8 cellular contexts compared by ENCODE assay signal in the genomic region with DNA sequence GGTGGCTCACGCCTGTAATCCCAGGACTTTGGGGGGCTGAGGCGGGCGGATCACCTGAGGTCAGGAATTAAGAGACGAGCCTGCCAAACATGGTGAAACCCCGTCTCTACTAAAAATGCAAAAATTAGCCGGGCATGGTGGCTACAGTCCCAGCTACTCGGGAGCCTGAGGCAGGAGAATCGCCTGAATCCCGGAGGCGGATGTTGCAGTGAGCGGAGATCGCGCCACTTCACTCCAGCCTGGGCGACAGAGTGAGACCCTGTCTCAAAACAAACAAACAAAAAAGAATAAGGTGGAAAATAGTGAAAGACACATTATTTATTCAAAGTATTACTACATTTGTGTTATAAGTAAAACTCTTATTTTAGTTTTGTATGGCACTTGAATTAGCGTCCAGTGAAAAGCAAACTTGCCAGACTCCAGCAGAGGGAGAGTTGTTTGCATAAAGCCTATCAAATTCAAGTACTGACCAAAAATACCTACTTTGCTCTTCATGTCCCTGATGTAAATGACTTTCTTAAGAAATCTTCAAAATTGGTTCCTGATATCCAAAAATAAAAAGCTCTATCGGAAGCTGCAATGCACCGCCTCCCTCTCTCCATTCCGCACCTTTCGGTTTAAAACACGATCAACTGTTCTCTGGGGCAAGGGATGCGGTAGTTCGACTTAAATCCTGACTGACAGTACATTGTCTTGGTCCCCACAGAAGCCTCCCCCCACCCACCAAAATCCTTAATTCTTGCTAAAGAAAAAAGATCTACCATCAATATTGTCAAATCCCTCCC. TPM values are rescaled to one million over a fixed set of nuclear protein-coding genes. Genes with fewer than 3 reads are reported as not detected.
DNase-seq lines count a peak whose midpoint lies in the region; ATAC-seq and TF ChIP-seq lines count a peak whose summit lies in the region.

No MANE protein-coding gene starts in this region.

- whole genome bisulfite sequencing in SK-N-SH (ENCODE audit: low lambda C conversion rate), result 58% methylated on average over 22 of the region's 22 CpGs

- H3K27ac Mint-ChIP-seq in activated T-helper 17 cell treated with anti-CD3 and anti-CD28 coated beads, Interleukin-2, amount 50 U/mL, for 72 hours, result peak overlapping the region; percentile 90
- H3K27ac Mint-ChIP-seq in stimulated activated naive B cell treated with anti-CD40 and anti-IgM and Interleukin-4, amounts not matched to agents 10 μg/mL and 1 μg/mL and 100 μg/mL, for 72 hours, result peak overlapping the region; percentile 100

- peaks cover 35% of the 10 kb centered on the region for H3K4me1 Mint-ChIP-seq in activated T-helper 17 cell treated with anti-CD3 and anti-CD28 coated beads, Interleukin-2, amount 50 U/mL, for 72 hours
- H3K4me1 Mint-ChIP-seq in stimulated activated naive B cell treated with anti-CD40 and anti-IgM and Interleukin-4, amounts not matched to agents 10 μg/mL and 1 μg/mL and 100 μg/mL, for 72 hours, result peaks cover 26 to 62% of the 10 kb centered on the region in 2 donors

- ATAC-seq in SK-N-SH treated with all-trans-retinoic acid at 6 μM for 48 hours, result no peak
- ATAC-seq in activated T-helper 17 cell treated with anti-CD3 and anti-CD28 coated beads, Interleukin-2, amount 50 U/mL, for 72 hours (replicated peaks), result no peak
- ATAC-seq in stimulated activated naive B cell treated with anti-CD40 and anti-IgM and Interleukin-4, amounts not matched to agents 10 μg/mL and 1 μg/mL and 100 μg/mL, for 72 hours (replicated peaks), result no peak
- ATAC-seq in GM18907 (IDR thresholded peaks at IDR 0.05; ENCODE audit: unreplicated experiment), result no peak
- ATAC-seq in HG02623 (IDR thresholded peaks at IDR 0.05; ENCODE audit: unreplicated experiment), result no peak

- H3K9me3 Mint-ChIP-seq in activated T-helper 17 cell treated with anti-CD3 and anti-CD28 coated beads, Interleukin-2, amount 50 U/mL, for 72 hours, result no peaks in the 10 kb centered on the region
- H3K9me3 Mint-ChIP-seq in stimulated activated naive B cell treated with anti-CD40 and anti-IgM and Interleukin-4, amounts not matched to agents 10 μg/mL and 1 μg/mL and 100 μg/mL, for 72 hours, result no peaks in the 10 kb centered on the region

- H3K36me3 ChIP-seq in SK-N-SH (replicated peaks in 1 of 2; ENCODE audit: control insufficient read depth in 1 of 2, insufficient read depth in 2 of 2, low read length in 1 of 2), result peaks cover 0 to 13% of the 10 kb centered on the region in 2 experiments

- TF ChIP-seq CTCF in SK-N-SH (IDR thresholded peaks at IDR 0.05), result peak; percentile 16

- H3K27me3 ChIP-seq in SK-N-SH (ENCODE audit: insufficient read depth), result no peaks in the 10 kb centered on the region

- peaks cover 24% of the 10 kb centered on the region; the same call in 1 of the 2 replicates for H4K20me1 ChIP-seq in SK-N-SH (ENCODE audit: insufficient read depth)

- peaks cover 64% of the 10 kb centered on the region for H3K36me3 Mint-ChIP-seq in activated T-helper 17 cell treated with anti-CD3 and anti-CD28 coated beads, Interleukin-2, amount 50 U/mL, for 72 hours (ENCODE audit: low read depth)
- peaks cover 37 to 43% of the 10 kb centered on the region in 2 donors for H3K36me3 Mint-ChIP-seq in stimulated activated naive B cell treated with anti-CD40 and anti-IgM and Interleukin-4, amounts not matched to agents 10 μg/mL and 1 μg/mL and 100 μg/mL, for 72 hours

- H3F3A ChIP-seq in SK-N-SH (replicated peaks; ENCODE audit: insufficient read depth), result peaks cover 8% of the 10 kb centered on the region

- peak overlapping the region; percentile 97 for H3K4me3 Mint-ChIP-seq in activated T-helper 17 cell treated with anti-CD3 and anti-CD28 coated beads, Interleukin-2, amount 50 U/mL, for 72 hours
- H3K4me3 Mint-ChIP-seq in stimulated activated naive B cell treated with anti-CD40 and anti-IgM and Interleukin-4, amounts not matched to agents 10 μg/mL and 1 μg/mL and 100 μg/mL, for 72 hours, result peak overlapping the region; percentile 99 to 100

- H2AFZ ChIP-seq in SK-N-SH (ENCODE audit: low read depth), result no peak overlapping the region; the same call in 1 of the 2 replicates

- H3K9me3 ChIP-seq in SK-N-SH, result no peaks in the 10 kb centered on the region
- H3K9me3 ChIP-seq in iPS-18c (ENCODE audit: control insufficient read depth, insufficient read depth, low read length), result no peaks in the 10 kb centered on the region

- peaks cover 60% of the 10 kb centered on the region for H3K79me2 ChIP-seq in SK-N-SH (ENCODE audit: insufficient read depth)

- peak; percentile 15 for DNase-seq in SK-N-SH
- DNase-seq in stimulated activated naive B cell treated with anti-CD40 and anti-IgM and Interleukin-4, amounts not matched to agents 10 μg/mL and 1 μg/mL and 100 μg/mL, for 72 hours, result no peak
- DNase-seq in activated CD4-positive, CD25-positive, alpha-beta regulatory T cell treated with anti-CD3 and anti-CD28 coated beads, Interleukin-2, amount 50 U/mL, for 72 hours, result no peak

- H3K4me1 ChIP-seq in SK-N-SH (ENCODE audit: control insufficient read depth in 1 of 2, insufficient read depth in 2 of 2, low read depth in 1 of 2, low read length in 1 of 2), result peaks cover 6 to 15% of the 10 kb centered on the region in 2 experiments; a peak in 2 of 4 replicates

- no peaks in the 10 kb centered on the region for H3K9me2 ChIP-seq in SK-N-SH

- H3K9ac ChIP-seq in SK-N-SH, result peak overlapping the region; percentile 91

- H3K4me2 ChIP-seq in SK-N-SH, result peak overlapping the region; percentile 89

- H3K4me3 ChIP-seq in SK-N-SH (ENCODE audit: low read depth in 2 of 2, low read length in 1 of 2) (peak overlapping the region; percentile 72 to 90), iPS-18c (ENCODE audit: insufficient read depth, low read depth, low read length) (peak overlapping the region; percentile 93)

- TF ChIP-seq RAD21 in SK-N-SH (IDR thresholded peaks at IDR 0.05; ENCODE audit: low read length), result no peak

- POLR2A ChIA-PET in SK-N-SH (lab: Yijun Ruan, JAX), result no interaction called here

- CTCF ChIA-PET in SK-N-SH (lab: Yijun Ruan, JAX), result interaction anchor here (1.5 to 3.6 kb wide), 2 partner anchors 191 to 224 kb away, joined by 3 to 10 read pairs; no protein-coding TSS in a partner anchor

- no peaks in the 10 kb centered on the region for H3K27me3 Mint-ChIP-seq in activated T-helper 17 cell treated with anti-CD3 and anti-CD28 coated beads, Interleukin-2, amount 50 U/mL, for 72 hours
- no peaks in the 10 kb centered on the region for H3K27me3 Mint-ChIP-seq in stimulated activated naive B cell treated with anti-CD40 and anti-IgM and Interleukin-4, amounts not matched to agents 10 μg/mL and 1 μg/mL and 100 μg/mL, for 72 hours

- H3K27ac ChIP-seq in SK-N-SH (ENCODE audit: low read depth in 2 of 2, low read length in 1 of 2), result peak overlapping the region; percentile 86 to 92; a peak in 3 of 4 replicates

- no peak for TF ChIP-seq EP300 in SK-N-SH (IDR thresholded peaks at IDR 0.05; ENCODE audit: borderline replicate concordance in 1 of 2, low read depth in 1 of 2, low read length in 1 of 2)

TF ChIP-seq in SK-N-SH, 30 proteins besides CTCF, POLR2A, EP300 and RAD21 (continues in another document):
- no peak for TF ChIP-seq MEF2A (IDR thresholded peaks at IDR 0.05; ENCODE audit: borderline replicate concordance, low read depth)
- TF ChIP-seq JUND (IDR thresholded peaks at IDR 0.05), result no peak
- TF ChIP-seq SMC3 (IDR thresholded peaks at IDR 0.05; ENCODE audit: low read depth, low read length), result no peak
- TF ChIP-seq NRF1 (IDR thresholded peaks at IDR 0.05; ENCODE audit: low read depth, low read length), result no peak
- TF ChIP-seq, protein P1, sequence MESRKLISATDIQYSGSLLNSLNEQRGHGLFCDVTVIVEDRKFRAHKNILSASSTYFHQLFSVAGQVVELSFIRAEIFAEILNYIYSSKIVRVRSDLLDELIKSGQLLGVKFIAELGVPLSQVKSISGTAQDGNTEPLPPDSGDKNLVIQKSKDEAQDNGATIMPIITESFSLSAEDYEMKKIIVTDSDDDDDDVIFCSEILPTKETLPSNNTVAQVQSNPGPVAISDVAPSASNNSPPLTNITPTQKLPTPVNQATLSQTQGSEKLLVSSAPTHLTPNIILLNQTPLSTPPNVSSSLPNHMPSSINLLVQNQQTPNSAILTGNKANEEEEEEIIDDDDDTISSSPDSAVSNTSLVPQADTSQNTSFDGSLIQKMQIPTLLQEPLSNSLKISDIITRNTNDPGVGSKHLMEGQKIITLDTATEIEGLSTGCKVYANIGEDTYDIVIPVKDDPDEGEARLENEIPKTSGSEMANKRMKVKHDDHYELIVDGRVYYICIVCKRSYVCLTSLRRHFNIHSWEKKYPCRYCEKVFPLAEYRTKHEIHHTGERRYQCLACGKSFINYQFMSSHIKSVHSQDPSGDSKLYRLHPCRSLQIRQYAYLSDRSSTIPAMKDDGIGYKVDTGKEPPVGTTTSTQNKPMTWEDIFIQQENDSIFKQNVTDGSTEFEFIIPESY (IDR thresholded peaks at IDR 0.05; ENCODE audit: borderline replicate concordance, low read depth), result no peak
- TF ChIP-seq MXI1 (IDR thresholded peaks at IDR 0.05; ENCODE audit: low read depth, low read length), result no peak

TF ChIP-seq in SK-N-SH treated with all-trans-retinoic acid at 6 μM for 48 hours, 23 proteins besides CTCF, POLR2A, EP300 and RAD21:
- TF ChIP-seq ZFP3 (CRISPR knock-in tag; IDR thresholded peaks at IDR 0.05) (no peak), CSDC2 (CRISPR knock-in tag; IDR thresholded peaks at IDR 0.05) (no peak), RARB (CRISPR knock-in tag; IDR thresholded peaks at IDR 0.05) (no peak)

RNA-seq across cellular contexts. Expression of gene TRPM7, which starts 1.2 kb away (rescaled TPM):
- 5.1 and 7.9 TPM in 2 replicates for polyA plus RNA-seq in SK-N-SH (2012; rRNA removed)
- 8.0 and 9.2 TPM in 2 replicates for polyA plus RNA-seq in SK-N-SH (2012; cell fraction: cytosol; rRNA removed)
- 5.4 and 12.5 TPM in 2 replicates for polyA plus RNA-seq in SK-N-SH (2012; cell fraction: nucleus; rRNA removed)
- total RNA-seq in activated T-helper 17 cell treated with anti-CD3 and anti-CD28 coated beads, Interleukin-2, amount 50 U/mL, for 72 hours, result 10 to 100 TPM; 52.0 to 77.0 TPM
